8 cellular contexts compared by ENCODE assay signal in genomic region chr19:40776966-40777794, GRCh38. TPM values are rescaled to one million over a fixed set of nuclear protein-coding genes. Genes with fewer than 3 reads are reported as not detected.
A peak's percentile ranks its signal among the peaks of the same experiment; 100 is the strongest.
DNase-seq lines count a peak whose midpoint lies in the region; TF ChIP-seq lines count a peak whose summit lies in the region.

No MANE protein-coding gene starts in this region.

- H3K9me3 Mint-ChIP-seq in activated T-helper 2 cell treated with anti-CD3 and anti-CD28 coated beads, Interferon-gamma antibody, Interleukin-2, Interleukin-4, amounts not matched to agents 10 μg/mL and 5 μg/mL and 100 μg/mL, durations not matched to agents 14 hours and 24 hours and 36 hours: no peaks in the 10 kb centered on the region
- H3K9me3 Mint-ChIP-seq in nephron: no peaks in the 10 kb centered on the region
- H3K9me3 Mint-ChIP-seq in stimulated activated naive CD8-positive, alpha-beta T cell treated with anti-CD3 and anti-CD28 coated beads, Interleukin-15, Interleukin-2, amounts not matched to agents 100 ng/mL and 50 ng/mL, for 24 hours: no peaks in the 10 kb centered on the region

- peak overlapping the region; percentile 96 for H3K27ac Mint-ChIP-seq in activated T-helper 2 cell treated with anti-CD3 and anti-CD28 coated beads, Interferon-gamma antibody, Interleukin-2, Interleukin-4, amounts not matched to agents 10 μg/mL and 5 μg/mL and 100 μg/mL, durations not matched to agents 14 hours and 24 hours and 36 hours
- H3K27ac Mint-ChIP-seq in nephron: peak overlapping the region; percentile 97 to 100 (median 100)
- H3K27ac Mint-ChIP-seq in stimulated activated naive CD8-positive, alpha-beta T cell treated with anti-CD3 and anti-CD28 coated beads, Interleukin-15, Interleukin-2, amounts not matched to agents 100 ng/mL and 50 ng/mL, for 24 hours: peak overlapping the region; percentile 98

- peak overlapping the region; percentile 68 for H3K4me3 ChIP-seq in fibroblast of the aortic adventitia (ENCODE audit: low read depth, low read length)

- peak; percentile 86 for DNase-seq in DMS79 treated with DMSO at 0.1 percent for 48 hours (lab: John Stamatoyannopoulos, UW)
- DNase-seq in GOT3 (lab: John Stamatoyannopoulos, UW): peak; percentile 68
- DNase-seq in Kasumi-1 (lab: John Stamatoyannopoulos, UW): peak; percentile 96
- DNase-seq in RPMI7951 (ENCODE audit: low read depth): peak; percentile 93
- DNase-seq in activated T-helper 2 cell treated with anti-CD3 and anti-CD28 coated beads, Interferon-gamma antibody, Interleukin-2, Interleukin-4, amounts not matched to agents 10 μg/mL and 5 μg/mL and 100 μg/mL, durations not matched to agents 14 hours and 24 hours and 36 hours (ENCODE audit: low spot score): peak; percentile 86
- peak; percentile 94 for DNase-seq in fibroblast of the aortic adventitia (ENCODE audit: low read depth)

- peak overlapping the region; percentile 96 for H3K4me3 Mint-ChIP-seq in activated T-helper 2 cell treated with anti-CD3 and anti-CD28 coated beads, Interferon-gamma antibody, Interleukin-2, Interleukin-4, amounts not matched to agents 10 μg/mL and 5 μg/mL and 100 μg/mL, durations not matched to agents 14 hours and 24 hours and 36 hours (ENCODE audit: low read depth)
- H3K4me3 Mint-ChIP-seq in nephron: peak overlapping the region; percentile 86 to 91 (median 87)
- H3K4me3 Mint-ChIP-seq in stimulated activated naive CD8-positive, alpha-beta T cell treated with anti-CD3 and anti-CD28 coated beads, Interleukin-15, Interleukin-2, amounts not matched to agents 100 ng/mL and 50 ng/mL, for 24 hours: peak overlapping the region; percentile 93

- no peaks in the 10 kb centered on the region for H3K27me3 Mint-ChIP-seq in activated T-helper 2 cell treated with anti-CD3 and anti-CD28 coated beads, Interferon-gamma antibody, Interleukin-2, Interleukin-4, amounts not matched to agents 10 μg/mL and 5 μg/mL and 100 μg/mL, durations not matched to agents 14 hours and 24 hours and 36 hours (ENCODE audit: low read depth)
- H3K27me3 Mint-ChIP-seq in nephron (ENCODE audit: low read depth): peaks cover 4% of the 10 kb centered on the region
- H3K27me3 Mint-ChIP-seq in stimulated activated naive CD8-positive, alpha-beta T cell treated with anti-CD3 and anti-CD28 coated beads, Interleukin-15, Interleukin-2, amounts not matched to agents 100 ng/mL and 50 ng/mL, for 24 hours: no peaks in the 10 kb centered on the region

- peaks cover 21% of the 10 kb centered on the region for H3K36me3 Mint-ChIP-seq in activated T-helper 2 cell treated with anti-CD3 and anti-CD28 coated beads, Interferon-gamma antibody, Interleukin-2, Interleukin-4, amounts not matched to agents 10 μg/mL and 5 μg/mL and 100 μg/mL, durations not matched to agents 14 hours and 24 hours and 36 hours (ENCODE audit: low read depth)
- no peaks in the 10 kb centered on the region for H3K36me3 Mint-ChIP-seq in nephron (ENCODE audit: low read depth)
- peaks cover 22% of the 10 kb centered on the region for H3K36me3 Mint-ChIP-seq in stimulated activated naive CD8-positive, alpha-beta T cell treated with anti-CD3 and anti-CD28 coated beads, Interleukin-15, Interleukin-2, amounts not matched to agents 100 ng/mL and 50 ng/mL, for 24 hours (ENCODE audit: low read depth)

- H3K4me1 Mint-ChIP-seq in activated T-helper 2 cell treated with anti-CD3 and anti-CD28 coated beads, Interferon-gamma antibody, Interleukin-2, Interleukin-4, amounts not matched to agents 10 μg/mL and 5 μg/mL and 100 μg/mL, durations not matched to agents 14 hours and 24 hours and 36 hours (ENCODE audit: low read depth): peaks cover 35% of the 10 kb centered on the region
- peaks cover 14% of the 10 kb centered on the region for H3K4me1 Mint-ChIP-seq in nephron
- H3K4me1 Mint-ChIP-seq in stimulated activated naive CD8-positive, alpha-beta T cell treated with anti-CD3 and anti-CD28 coated beads, Interleukin-15, Interleukin-2, amounts not matched to agents 100 ng/mL and 50 ng/mL, for 24 hours (ENCODE audit: low read depth): peaks cover 65% of the 10 kb centered on the region

- intact Hi-C loops in activated T-helper 2 cell treated with anti-CD3 and anti-CD28 coated beads, Interferon-gamma antibody, Interleukin-2, Interleukin-4, amounts not matched to agents 10 μg/mL and 5 μg/mL and 100 μg/mL, durations not matched to agents 14 hours and 24 hours and 36 hours (cut with micrococcal nuclease): loop anchor here (1.0 kb wide), 2 partner anchors 23 to 61 kb away; partner anchors contain the start of gene COQ8B

- TF ChIP-seq CTCF in fibroblast of the aortic adventitia (IDR thresholded peaks at IDR 0.05; ENCODE audit: insufficient read depth, low read length): no peak
- TF ChIP-seq CTCF in nephron (IDR thresholded peaks at IDR 0.05; ENCODE audit: unreplicated experiment in 3 of 3): no peak

RNA-seq across cellular contexts. Expression of gene RAB4B, which starts 0.9 kb away (rescaled TPM):
- total RNA-seq in RPMI7951 (2014; rRNA removed; shearing (Covaris generic)): 19.6 and 23.0 TPM in 2 replicates
- total RNA-seq in activated T-helper 2 cell treated with anti-CD3 and anti-CD28 coated beads, Interferon-gamma antibody, Interleukin-2, Interleukin-4, amounts not matched to agents 10 μg/mL and 5 μg/mL and 100 μg/mL, durations not matched to agents 14 hours and 24 hours and 36 hours: 50.1 and 50.4 TPM in 2 replicates
- 9.0 and 10.1 TPM in 2 replicates for total RNA-seq in fibroblast of the aortic adventitia (ENCODE audit: low replicate concordance)

RNA-seq across cellular contexts. Expression of gene MIA, which starts 1.9 kb away (rescaled TPM):
- total RNA-seq in RPMI7951 (2014; rRNA removed; shearing (Covaris generic)): 8.9 and 12.6 TPM in 2 replicates
- 0.69 TPM in 1 of 2 replicates, not detected in the other for total RNA-seq in activated T-helper 2 cell treated with anti-CD3 and anti-CD28 coated beads, Interferon-gamma antibody, Interleukin-2, Interleukin-4, amounts not matched to agents 10 μg/mL and 5 μg/mL and 100 μg/mL, durations not matched to agents 14 hours and 24 hours and 36 hours
- total RNA-seq in fibroblast of the aortic adventitia (ENCODE audit: low replicate concordance): not detected in 2 replicates

RNA-seq across cellular contexts. Expression of gene EGLN2, which starts 21.8 kb away (rescaled TPM):
- total RNA-seq in RPMI7951 (2014; rRNA removed; shearing (Covaris generic)): 55.3 and 64.7 TPM in 2 replicates
- total RNA-seq in activated T-helper 2 cell treated with anti-CD3 and anti-CD28 coated beads, Interferon-gamma antibody, Interleukin-2, Interleukin-4, amounts not matched to agents 10 μg/mL and 5 μg/mL and 100 μg/mL, durations not matched to agents 14 hours and 24 hours and 36 hours: 98.5 and 104 TPM in 2 replicates
- total RNA-seq in fibroblast of the aortic adventitia (ENCODE audit: low replicate concordance): 60.6 and 64.2 TPM in 2 replicates

RNA-seq across cellular contexts. Expression of gene SNRPA, which starts 26.2 kb away (rescaled TPM):
- 86.5 and 102 TPM in 2 replicates for total RNA-seq in RPMI7951 (2014; rRNA removed; shearing (Covaris generic))
- 257 and 267 TPM in 2 replicates for total RNA-seq in activated T-helper 2 cell treated with anti-CD3 and anti-CD28 coated beads, Interferon-gamma antibody, Interleukin-2, Interleukin-4, amounts not matched to agents 10 μg/mL and 5 μg/mL and 100 μg/mL, durations not matched to agents 14 hours and 24 hours and 36 hours
- 19.1 and 29.8 TPM in 2 replicates for total RNA-seq in fibroblast of the aortic adventitia (ENCODE audit: low replicate concordance)

RNA-seq across cellular contexts. Expression of gene ACTMAP, which starts 26.9 kb away (rescaled TPM):
- 1.3 and 1.5 TPM in 2 replicates for total RNA-seq in RPMI7951 (2014; rRNA removed; shearing (Covaris generic))
- 13.2 and 14.2 TPM in 2 replicates for total RNA-seq in activated T-helper 2 cell treated with anti-CD3 and anti-CD28 coated beads, Interferon-gamma antibody, Interleukin-2, Interleukin-4, amounts not matched to agents 10 μg/mL and 5 μg/mL and 100 μg/mL, durations not matched to agents 14 hours and 24 hours and 36 hours
- 0.74 and 0.99 TPM in 2 replicates for total RNA-seq in fibroblast of the aortic adventitia (ENCODE audit: low replicate concordance)

Comparison
In these comparisons a context has a peak if more than half of its experiments do, and no peak if none do; other contexts are left out.
1. Peak in every context shown above with its lines: DNase-seq and H3K4me3 ChIP-seq.